1 cellular context compared by ENCODE assay signal in genomic region chr20:49916146-49917002, GRCh38.
A peak's percentile ranks its signal among the peaks of the same experiment; 100 is the strongest.
TF ChIP-seq lines count a peak whose summit lies in the region.

No MANE protein-coding gene starts in this region.

TF ChIP-seq in HepG2, 621 proteins besides CTCF, POLR2A, EP300 and RAD21 (continued from another document and continues in another):
- TF ChIP-seq ZBTB4 (CRISPR knock-in tag; IDR thresholded peaks at IDR 0.05; ENCODE audit: borderline replicate concordance) (no peak), THAP7 (CRISPR knock-in tag; IDR thresholded peaks at IDR 0.05) (no peak), NBN (conservative IDR thresholded peaks at IDR 0.05) (no peak), GPN1 (CRISPR knock-in tag; IDR thresholded peaks at IDR 0.05; ENCODE audit: borderline replicate concordance) (no peak), ZNF383 (CRISPR knock-in tag; IDR thresholded peaks at IDR 0.05; ENCODE audit: borderline replicate concordance) (no peak), RBFOX2 (IDR thresholded peaks at IDR 0.05; ENCODE audit: low read depth, low read length) (peak; percentile 32), TEAD3 (CRISPR knock-in tag; optimal IDR thresholded peaks at IDR 0.05; ENCODE audit: borderline replicate concordance) (peak; percentile 95), ZNF850 (CRISPR knock-in tag; conservative IDR thresholded peaks at IDR 0.05) (no peak), LCORL (IDR thresholded peaks at IDR 0.05) (peak; percentile 50; the same call in 1 of the 2 replicates), LCORL (CRISPR knock-in tag; IDR thresholded peaks at IDR 0.05) (peak; percentile 94), ZNF674 (CRISPR knock-in tag; IDR thresholded peaks at IDR 0.05; ENCODE audit: low read depth) (no peak), HNRNPH1 (optimal IDR thresholded peaks at IDR 0.05; ENCODE audit: low read depth, low read length) (no peak), SMAD9 (CRISPR knock-in tag; IDR thresholded peaks at IDR 0.05) (no peak), ZNF124 (CRISPR knock-in tag; IDR thresholded peaks at IDR 0.05) (peak; percentile 93), ZNF605 (CRISPR knock-in tag; IDR thresholded peaks at IDR 0.05) (peak; percentile 77), TFAP4 (IDR thresholded peaks at IDR 0.05; ENCODE audit: borderline replicate concordance, low read depth) (peak; percentile 89), ZNF576 (CRISPR knock-in tag; IDR thresholded peaks at IDR 0.05) (no peak), ZGPAT (CRISPR knock-in tag; IDR thresholded peaks at IDR 0.05) (peak; percentile 69), TFDP1 (CRISPR knock-in tag; IDR thresholded peaks at IDR 0.05; ENCODE audit: borderline replicate concordance) (no peak), ZNF619 (CRISPR knock-in tag; IDR thresholded peaks at IDR 0.05) (peak; percentile 77; the same call in 1 of the 2 replicates), ZNF615 (CRISPR knock-in tag; IDR thresholded peaks at IDR 0.05; ENCODE audit: borderline replicate concordance) (peak; percentile 94; the same call in 1 of the 2 replicates), HOXA5 (CRISPR knock-in tag; IDR thresholded peaks at IDR 0.05) (no peak; the same call in 1 of the 2 replicates), ZMAT3 (CRISPR knock-in tag; conservative IDR thresholded peaks at IDR 0.05) (no peak), CEBPB (IDR thresholded peaks at IDR 0.05; ENCODE audit: borderline replicate concordance, low read depth, low read length) (peak; percentile 96), CENPT (CRISPR knock-in tag; IDR thresholded peaks at IDR 0.05; ENCODE audit: low read depth) (no peak), SNAI1 (CRISPR knock-in tag; IDR thresholded peaks at IDR 0.05; ENCODE audit: borderline replicate concordance) (no peak), CREB1 (IDR thresholded peaks at IDR 0.05) (peak; percentile 82), CREB1 (CRISPR knock-in tag; IDR thresholded peaks at IDR 0.05) (no peak), KAT2B (IDR thresholded peaks at IDR 0.05; ENCODE audit: borderline replicate concordance, low read depth, low read length) (0 out of 2 replicates have a peak, but pooled peaks have one; percentile 15), ZNF557 (CRISPR knock-in tag; IDR thresholded peaks at IDR 0.05) (0 out of 2 replicates have a peak, but pooled peaks have one; percentile 59), AHR (CRISPR knock-in tag; IDR thresholded peaks at IDR 0.05) (no peak; the same call in 1 of the 2 replicates), RARA (CRISPR knock-in tag; IDR thresholded peaks at IDR 0.05) (peak; percentile 89), PHF8 (CRISPR knock-in tag; IDR thresholded peaks at IDR 0.05) (no peak), DR1 (CRISPR knock-in tag; IDR thresholded peaks at IDR 0.05) (no peak), SIN3B (IDR thresholded peaks at IDR 0.05; ENCODE audit: low read length) (no peak), ZC3H4 (CRISPR knock-in tag; IDR thresholded peaks at IDR 0.05; ENCODE audit: borderline replicate concordance) (no peak), ZSCAN22 (CRISPR knock-in tag; IDR thresholded peaks at IDR 0.05) (no peak), SIX1 (CRISPR knock-in tag; IDR thresholded peaks at IDR 0.05; ENCODE audit: borderline replicate concordance) (peak; percentile 88; the same call in 1 of the 2 replicates), ZNF160 (CRISPR knock-in tag; IDR thresholded peaks at IDR 0.05) (no peak; the same call in none of the 2 replicates), ZNF597 (CRISPR knock-in tag; IDR thresholded peaks at IDR 0.05) (no peak), SMARCE1 (IDR thresholded peaks at IDR 0.05; ENCODE audit: borderline replicate concordance) (no peak), SPEN (CRISPR knock-in tag; IDR thresholded peaks at IDR 0.05; ENCODE audit: low read depth) (peak; percentile 68; the same call in 1 of the 2 replicates), ZKSCAN1 (IDR thresholded peaks at IDR 0.05; ENCODE audit: low read length) (peak; percentile 56; the same call in 1 of the 2 replicates), KAT8 (CRISPR knock-in tag; IDR thresholded peaks at IDR 0.05) (peak; percentile 62; the same call in 1 of the 2 replicates), HMG20B (CRISPR knock-in tag; conservative IDR thresholded peaks at IDR 0.05) (peak; percentile 96), ZNF414 (CRISPR knock-in tag; IDR thresholded peaks at IDR 0.05) (peak; percentile 33; the same call in 1 of the 2 replicates), ZNF546 (CRISPR knock-in tag; conservative IDR thresholded peaks at IDR 0.05) (no peak), ZNF639 (CRISPR knock-in tag; conservative IDR thresholded peaks at IDR 0.05) (peak; percentile 58; the same call in 1 of the 2 replicates), POLR2G (IDR thresholded peaks at IDR 0.05; ENCODE audit: low read depth, low read length) (peak; percentile 70), TIGD3 (CRISPR knock-in tag; IDR thresholded peaks at IDR 0.05; ENCODE audit: borderline replicate concordance) (no peak), PRMT3 (CRISPR knock-in tag; IDR thresholded peaks at IDR 0.05; ENCODE audit: borderline replicate concordance, low read depth) (no peak), NFYB (CRISPR knock-in tag; IDR thresholded peaks at IDR 0.05) (no peak), ZNF543 (CRISPR knock-in tag; IDR thresholded peaks at IDR 0.05) (no peak), RFX5 (IDR thresholded peaks at IDR 0.05; ENCODE audit: low read depth, low read length) (peak; percentile 24; the same call in 1 of the 2 replicates), SALL1 (CRISPR knock-in tag; IDR thresholded peaks at IDR 0.05) (peak; percentile 94), FOXC1 (CRISPR knock-in tag; IDR thresholded peaks at IDR 0.05; ENCODE audit: borderline replicate concordance) (no peak; the same call in 1 of the 2 replicates), FOXK2 (IDR thresholded peaks at IDR 0.05) (peak; percentile 98), ZNF678 (CRISPR knock-in tag; IDR thresholded peaks at IDR 0.05) (no peak), ZNF839 (CRISPR knock-in tag; IDR thresholded peaks at IDR 0.05; ENCODE audit: borderline replicate concordance) (no peak), GMEB1 (CRISPR knock-in tag; IDR thresholded peaks at IDR 0.05; ENCODE audit: borderline replicate concordance) (no peak)
